9 cellular contexts compared by ENCODE assay signal in genomic region chr3:72523409-72524172, GRCh38.
A peak's percentile ranks its signal among the peaks of the same experiment; 100 is the strongest.
DNase-seq lines count a peak whose midpoint lies in the region; ATAC-seq and TF ChIP-seq lines count a peak whose summit lies in the region.
"Had no signal": no experiment of that assay in that cellular context is flagged by ENCODE, and none has a peak within 500 bp of the region (broad histone marks: within the 10 kb centered on the region; RNA-seq: fewer than 3 reads in every experiment).

No MANE protein-coding gene starts in this region.

- DNase-seq in GM12865 (ENCODE audit: low read depth) (peak; percentile 79), sciatic nerve (ENCODE audit: low spot score) (no peak), HuH-7.5 (ENCODE audit: low spot score) (no peak), suprapubic skin (ENCODE audit: low spot score in 2 of 2) (no peak)
- peak; percentile 13 for DNase-seq in activated naive CD8-positive, alpha-beta T cell treated with anti-CD3 and anti-CD28 coated beads, Interleukin-2, amount 50 U/mL, for 24 hours
- no peak for DNase-seq in activated CD4-positive, alpha-beta T cell treated with anti-CD3 and anti-CD28 coated beads for 1 hour

- ATAC-seq in GM21423 (IDR thresholded peaks at IDR 0.05; ENCODE audit: unreplicated experiment) (peak; percentile 89), HG03575 (IDR thresholded peaks at IDR 0.05; ENCODE audit: extremely low read depth, insufficient number of reproducible peaks, low FRiP score, unreplicated experiment) (peak; percentile 62), sciatic nerve (peak; percentile 72)
- no peak for ATAC-seq in activated naive CD8-positive, alpha-beta T cell treated with anti-CD3 and anti-CD28 coated beads, Interleukin-2, amount 50 U/mL, for 24 hours

- H3K9me3 ChIP-seq in suprapubic skin: no peaks in the 10 kb centered on the region

- H3K4me3 Mint-ChIP-seq in activated naive CD8-positive, alpha-beta T cell treated with anti-CD3 and anti-CD28 coated beads, Interleukin-2, amount 50 U/mL, for 24 hours: no peak overlapping the region
- H3K4me3 Mint-ChIP-seq: activated naive CD8-positive, alpha-beta T cell had no signal

- peaks cover 46% of the 10 kb centered on the region for H3K4me1 Mint-ChIP-seq in activated naive CD8-positive, alpha-beta T cell treated with anti-CD3 and anti-CD28 coated beads, Interleukin-2, amount 50 U/mL, for 24 hours

- H3K36me3 ChIP-seq in suprapubic skin: no peaks in the 10 kb centered on the region

- H3K27me3 Mint-ChIP-seq in activated naive CD8-positive, alpha-beta T cell treated with anti-CD3 and anti-CD28 coated beads, Interleukin-2, amount 50 U/mL, for 24 hours: peaks cover 7% of the 10 kb centered on the region
- H3K27me3 Mint-ChIP-seq: activated naive CD8-positive, alpha-beta T cell had no signal

- 75% methylated on average over 9 of the region's 9 CpGs for WGBS in suprapubic skin

- H3K27ac Mint-ChIP-seq in activated naive CD8-positive, alpha-beta T cell treated with anti-CD3 and anti-CD28 coated beads, Interleukin-2, amount 50 U/mL, for 24 hours: peak overlapping the region; percentile 18
- H3K27ac Mint-ChIP-seq: activated naive CD8-positive, alpha-beta T cell had no signal

- H3K27me3 ChIP-seq in suprapubic skin: no peaks in the 10 kb centered on the region

- TF ChIP-seq CTCF in GM12865 (IDR thresholded peaks at IDR 0.05; ENCODE audit: insufficient read depth, low read depth, low read length, missing control alignments): no peak
- no peak for TF ChIP-seq CTCF in suprapubic skin (IDR thresholded peaks at IDR 0.05)

- no peak overlapping the region for H3K4me3 ChIP-seq in GM12865 (ENCODE audit: low read depth, low read length)
- H3K4me3 ChIP-seq in suprapubic skin: no peak overlapping the region

- H3K27ac ChIP-seq in suprapubic skin: no peak overlapping the region

- no peaks in the 10 kb centered on the region for H3K9me3 Mint-ChIP-seq in activated naive CD8-positive, alpha-beta T cell treated with anti-CD3 and anti-CD28 coated beads, Interleukin-2, amount 50 U/mL, for 24 hours

- H3K36me3 Mint-ChIP-seq in activated naive CD8-positive, alpha-beta T cell treated with anti-CD3 and anti-CD28 coated beads, Interleukin-2, amount 50 U/mL, for 24 hours (ENCODE audit: low read depth): no peaks in the 10 kb centered on the region
- H3K36me3 Mint-ChIP-seq: activated naive CD8-positive, alpha-beta T cell had no signal

- H3K4me1 ChIP-seq in suprapubic skin: no peaks in the 10 kb centered on the region

- intact Hi-C loops in sciatic nerve (cut with DNase I): no loop called here

- TF ChIP-seq EP300 in suprapubic skin (IDR thresholded peaks at IDR 0.05): no peak

- TF ChIP-seq POLR2A in suprapubic skin (IDR thresholded peaks at IDR 0.05): no peak

Comparison
In these comparisons a context has a peak if more than half of its experiments do, and no peak if none do; other contexts are left out.
1. DNase-seq: peak in GM12865 (single experiment) and activated naive CD8-positive, alpha-beta T cell treated with anti-CD3 and anti-CD28 coated beads, Interleukin-2, amount 50 U/mL, for 24 hours (single experiment); none in sciatic nerve (single experiment), HuH-7.5 (single experiment), activated CD4-positive, alpha-beta T cell treated with anti-CD3 and anti-CD28 coated beads for 1 hour (single experiment) and suprapubic skin (0 of 2).